ENCODE assay signal across 15 cellular contexts in the genomic region with DNA sequence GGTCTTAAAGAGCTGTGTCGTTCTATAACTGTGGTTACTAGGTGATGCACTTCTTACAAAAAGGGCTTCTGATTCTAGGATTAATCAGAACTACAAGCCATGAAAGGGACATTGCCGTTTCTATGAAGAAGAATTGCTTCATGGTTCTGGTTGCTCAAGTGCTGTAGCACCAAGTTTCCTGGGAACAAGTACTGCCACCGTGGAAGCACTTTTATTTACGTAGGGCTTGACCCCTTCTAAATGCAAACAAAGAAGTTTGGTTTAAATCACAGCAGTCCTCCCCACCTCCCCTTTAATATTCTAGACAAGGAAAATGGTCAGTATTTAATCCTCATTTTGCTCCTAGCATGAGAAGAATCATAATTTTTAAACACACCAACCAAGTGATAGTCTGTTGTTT. TPM values are rescaled to one million over a fixed set of nuclear protein-coding genes. Genes with fewer than 3 reads are reported as not detected.
A peak's percentile ranks its signal among the peaks of the same experiment; 100 is the strongest.
DNase-seq lines count a peak whose midpoint lies in the region; ATAC-seq and TF ChIP-seq lines count a peak whose summit lies in the region.
"Had no signal": no experiment of that assay in that cellular context is flagged by ENCODE, and none has a peak within 500 bp of the region (broad histone marks: within the 10 kb centered on the region; RNA-seq: fewer than 3 reads in every experiment).

No MANE protein-coding gene starts in this region.

- no peak for TF ChIP-seq POLR2A in HCT116 (IDR thresholded peaks at IDR 0.05; ENCODE audit: borderline replicate concordance, extremely low read depth, insufficient read depth, insufficient read length)

- no peak overlapping the region for H2AFZ ChIP-seq in HCT116 (ENCODE audit: low read depth, low read length, poor library complexity, severe bottlenecking)

- H3K4me1 Mint-ChIP-seq in activated naive CD8-positive, alpha-beta T cell treated with anti-CD3 and anti-CD28 coated beads for 36 hours: no peaks in the 10 kb centered on the region
- H3K4me1 Mint-ChIP-seq in activated CD8-positive, alpha-beta T cell treated with anti-CD3 and anti-CD28 coated beads for 36 hours (ENCODE audit: low read depth): no peaks in the 10 kb centered on the region

- no peaks in the 10 kb centered on the region for H3K36me3 Mint-ChIP-seq in activated naive CD8-positive, alpha-beta T cell treated with anti-CD3 and anti-CD28 coated beads for 36 hours
- H3K36me3 Mint-ChIP-seq in activated CD8-positive, alpha-beta T cell treated with anti-CD3 and anti-CD28 coated beads for 36 hours (ENCODE audit: low read depth): no peaks in the 10 kb centered on the region

- DNase-seq in HCT116 (ENCODE audit: low read depth, low spot score) (no peak), fibroblast of villous mesenchyme (ENCODE audit: low read depth) (peak; percentile 82), retina (peak; percentile 11), KG1 (lab: John Stamatoyannopoulos, UW) (no peak), activated gamma-delta T cell (lab: John Stamatoyannopoulos, UW) (no peak)
- DNase-seq in activated naive CD8-positive, alpha-beta T cell treated with anti-CD3 and anti-CD28 coated beads for 36 hours: no peak
- DNase-seq in activated CD8-positive, alpha-beta T cell treated with anti-CD3 and anti-CD28 coated beads for 36 hours: no peak
- DNase-seq: activated T-cell treated with anti-CD3 and anti-CD28 coated beads, Interleukin-2, amount 50 U/mL, for 24 hours; COR-L47; left colon; MG63; WERI-Rb-1 had no signal

- no peak overlapping the region for H3K4me3 Mint-ChIP-seq in activated naive CD8-positive, alpha-beta T cell treated with anti-CD3 and anti-CD28 coated beads for 36 hours
- no peak overlapping the region for H3K4me3 Mint-ChIP-seq in activated CD8-positive, alpha-beta T cell treated with anti-CD3 and anti-CD28 coated beads for 36 hours
- H3K4me3 Mint-ChIP-seq: activated T-cell treated with anti-CD3 and anti-CD28 coated beads, Interleukin-2, amount 50 U/mL, for 24 hours; stimulated activated naive CD8-positive, alpha-beta T cell treated with anti-CD3 and anti-CD28 coated beads, Interleukin-15, Interleukin-2, amounts not matched to agents 100 ng/mL and 50 ng/mL, for 24 hours had no signal

- H3K27ac ChIP-seq in HCT116 (ENCODE audit: low read depth, low read length) (peak overlapping the region; percentile 36), VCaP (peak overlapping the region; percentile 49)
- H3K27ac ChIP-seq: WERI-Rb-1 had no signal

- CTCF ChIA-PET in HCT116 (lab: Charles Lee): no interaction called here
- CTCF ChIA-PET in activated CD8-positive, alpha-beta T cell treated with anti-CD3 and anti-CD28 coated beads for 36 hours (lab: Charles Lee): no interaction called here

- H3K79me2 ChIP-seq in HCT116 (ENCODE audit: insufficient read depth, low read length): peaks cover 100% of the 10 kb centered on the region

- H3K36me3 ChIP-seq in HCT116 (ENCODE audit: control insufficient read depth in 1 of 2, insufficient read depth in 2 of 2, low read length in 2 of 2): peaks cover 0 to 13% of the 10 kb centered on the region in 2 experiments; a peak in 1 of 4 replicates
- H3K36me3 ChIP-seq: WERI-Rb-1 had no signal

- H3K9me3 ChIP-seq in HCT116 (ENCODE audit: control insufficient read depth in 1 of 2, insufficient read depth in 1 of 2, low read depth in 1 of 2, low read length in 2 of 2): no peaks in the 10 kb centered on the region
- H3K9me3 ChIP-seq: esophagus muscularis mucosa, MG63 had no signal

- peak overlapping the region; percentile 11; the same call in 1 of the 2 replicates for H3K9ac ChIP-seq in HCT116 (ENCODE audit: low read length)

- peak overlapping the region; percentile 64 for H3K4me2 ChIP-seq in HCT116 (ENCODE audit: low read length)

- H3K4me1 ChIP-seq in HCT116 (ENCODE audit: control insufficient read depth in 1 of 2, insufficient read depth in 2 of 2, low read length in 2 of 2): peaks cover 72 to 74% of the 10 kb centered on the region in 2 experiments

- POLR2A ChIA-PET in HCT116 (lab: Charles Lee): no interaction called here
- POLR2A ChIA-PET in activated CD8-positive, alpha-beta T cell treated with anti-CD3 and anti-CD28 coated beads for 36 hours (lab: Charles Lee): no interaction called here

- no TSS peak for BruUV-seq in HCT116 (replicated peaks; lab: Mats Ljungman, UMichigan)

- H3K27ac Mint-ChIP-seq in activated naive CD8-positive, alpha-beta T cell treated with anti-CD3 and anti-CD28 coated beads for 36 hours: no peak overlapping the region
- no peak overlapping the region for H3K27ac Mint-ChIP-seq in activated CD8-positive, alpha-beta T cell treated with anti-CD3 and anti-CD28 coated beads for 36 hours
- H3K27ac Mint-ChIP-seq: activated T-cell treated with anti-CD3 and anti-CD28 coated beads, Interleukin-2, amount 50 U/mL, for 24 hours; stimulated activated naive CD8-positive, alpha-beta T cell treated with anti-CD3 and anti-CD28 coated beads, Interleukin-15, Interleukin-2, amounts not matched to agents 100 ng/mL and 50 ng/mL, for 24 hours had no signal

- intact Hi-C loops in HCT116 (cut with micrococcal nuclease): no loop called here
- intact Hi-C loops in activated CD8-positive, alpha-beta T cell treated with anti-CD3 and anti-CD28 coated beads for 36 hours (cut with micrococcal nuclease): no loop called here

- H3K27me3 Mint-ChIP-seq in activated naive CD8-positive, alpha-beta T cell treated with anti-CD3 and anti-CD28 coated beads for 36 hours: peaks cover 62% of the 10 kb centered on the region
- H3K27me3 Mint-ChIP-seq in activated CD8-positive, alpha-beta T cell treated with anti-CD3 and anti-CD28 coated beads for 36 hours: peaks cover 23% of the 10 kb centered on the region

- no peaks in the 10 kb centered on the region for H3K9me2 ChIP-seq in HCT116 (ENCODE audit: insufficient read depth)

- TF ChIP-seq RAD21 in HCT116 (IDR thresholded peaks at IDR 0.05; ENCODE audit: low read depth): no peak

- H3K9me3 Mint-ChIP-seq in activated naive CD8-positive, alpha-beta T cell treated with anti-CD3 and anti-CD28 coated beads for 36 hours: peaks cover 1% of the 10 kb centered on the region
- H3K9me3 Mint-ChIP-seq in activated CD8-positive, alpha-beta T cell treated with anti-CD3 and anti-CD28 coated beads for 36 hours: no peaks in the 10 kb centered on the region
- H3K9me3 Mint-ChIP-seq: stimulated activated naive CD8-positive, alpha-beta T cell treated with anti-CD3 and anti-CD28 coated beads, Interleukin-15, Interleukin-2, amounts not matched to agents 100 ng/mL and 50 ng/mL, for 24 hours had no signal

- H3K4me3 ChIP-seq in HCT116 (replicated peaks in 1 of 2; ENCODE audit: low read depth in 1 of 2, low read length in 2 of 2) (peak overlapping the region in 1 of 2 experiments; percentile 3; a peak in 1 of 4 replicates), fibroblast of villous mesenchyme (ENCODE audit: low read depth, low read length) (peak overlapping the region; percentile 9)
- H3K4me3 ChIP-seq: esophagus muscularis mucosa, MG63 had no signal

- peak; percentile 35 for ATAC-seq in HCT116
- ATAC-seq in activated CD8-positive, alpha-beta T cell treated with anti-CD3 and anti-CD28 coated beads for 36 hours: no peak
- ATAC-seq: left colon had no signal

- RAD21 ChIA-PET in HCT116 (lab: Charles Lee; ENCODE audit: low non-redundant PET in 1 of 2, low total read pairs in 2 of 2, uncharacterized antibody in 2 of 2, unreplicated experiment in 2 of 2): no interaction called here

- no peaks in the 10 kb centered on the region for H3K27me3 ChIP-seq in HCT116 (ENCODE audit: insufficient read depth, low read length)
- H3K27me3 ChIP-seq: esophagus muscularis mucosa, MG63 had no signal

- TF ChIP-seq CTCF in HCT116 (IDR thresholded peaks at IDR 0.05 in 2 of 3, conservative IDR thresholded peaks at IDR 0.05 in 1 of 3; ENCODE audit: borderline replicate concordance in 1 of 3, insufficient read depth in 1 of 3, low read depth in 2 of 3, low read length in 2 of 3): no peak
- no peak for TF ChIP-seq CTCF in VCaP (conservative IDR thresholded peaks at IDR 0.05)
- no peak for TF ChIP-seq CTCF in fibroblast of villous mesenchyme (IDR thresholded peaks at IDR 0.05; ENCODE audit: insufficient read depth, low read depth, low read length)
- no peak for TF ChIP-seq CTCF in activated CD8-positive, alpha-beta T cell treated with anti-CD3 and anti-CD28 coated beads for 36 hours (IDR thresholded peaks at IDR 0.05)

- H4K20me1 ChIP-seq in HCT116 (ENCODE audit: insufficient read depth): no peaks in the 10 kb centered on the region

TF ChIP-seq in HCT116, 20 proteins besides CTCF, POLR2A, EP300 and RAD21 (continues in another document):
- TF ChIP-seq CEBPB (IDR thresholded peaks at IDR 0.05; ENCODE audit: low read depth): no peak; the same call in 1 of the 2 replicates
- no peak for TF ChIP-seq ZFX (IDR thresholded peaks at IDR 0.05)
- TF ChIP-seq SRF (IDR thresholded peaks at IDR 0.05; ENCODE audit: low read depth): no peak
- TF ChIP-seq, protein P1, sequence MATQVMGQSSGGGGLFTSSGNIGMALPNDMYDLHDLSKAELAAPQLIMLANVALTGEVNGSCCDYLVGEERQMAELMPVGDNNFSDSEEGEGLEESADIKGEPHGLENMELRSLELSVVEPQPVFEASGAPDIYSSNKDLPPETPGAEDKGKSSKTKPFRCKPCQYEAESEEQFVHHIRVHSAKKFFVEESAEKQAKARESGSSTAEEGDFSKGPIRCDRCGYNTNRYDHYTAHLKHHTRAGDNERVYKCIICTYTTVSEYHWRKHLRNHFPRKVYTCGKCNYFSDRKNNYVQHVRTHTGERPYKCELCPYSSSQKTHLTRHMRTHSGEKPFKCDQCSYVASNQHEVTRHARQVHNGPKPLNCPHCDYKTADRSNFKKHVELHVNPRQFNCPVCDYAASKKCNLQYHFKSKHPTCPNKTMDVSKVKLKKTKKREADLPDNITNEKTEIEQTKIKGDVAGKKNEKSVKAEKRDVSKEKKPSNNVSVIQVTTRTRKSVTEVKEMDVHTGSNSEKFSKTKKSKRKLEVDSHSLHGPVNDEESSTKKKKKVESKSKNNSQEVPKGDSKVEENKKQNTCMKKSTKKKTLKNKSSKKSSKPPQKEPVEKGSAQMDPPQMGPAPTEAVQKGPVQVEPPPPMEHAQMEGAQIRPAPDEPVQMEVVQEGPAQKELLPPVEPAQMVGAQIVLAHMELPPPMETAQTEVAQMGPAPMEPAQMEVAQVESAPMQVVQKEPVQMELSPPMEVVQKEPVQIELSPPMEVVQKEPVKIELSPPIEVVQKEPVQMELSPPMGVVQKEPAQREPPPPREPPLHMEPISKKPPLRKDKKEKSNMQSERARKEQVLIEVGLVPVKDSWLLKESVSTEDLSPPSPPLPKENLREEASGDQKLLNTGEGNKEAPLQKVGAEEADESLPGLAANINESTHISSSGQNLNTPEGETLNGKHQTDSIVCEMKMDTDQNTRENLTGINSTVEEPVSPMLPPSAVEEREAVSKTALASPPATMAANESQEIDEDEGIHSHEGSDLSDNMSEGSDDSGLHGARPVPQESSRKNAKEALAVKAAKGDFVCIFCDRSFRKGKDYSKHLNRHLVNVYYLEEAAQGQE (IDR thresholded peaks at IDR 0.05; ENCODE audit: low read depth): no peak

RNA-seq across cellular contexts. Expression of a gene that starts 9.8 kb away (rescaled TPM):
- total RNA-seq in HCT116 (2021; ENCODE audit: unreplicated experiment): 88.6 TPM
- polyA plus RNA-seq in HCT116 (2012): 62.8 and 64.2 TPM in 2 replicates
- total RNA-seq in fibroblast of villous mesenchyme: 127 and 148 TPM in 2 replicates
- under 1 TPM; 0.04 to 0.06 TPM for total RNA-seq in activated naive CD8-positive, alpha-beta T cell treated with anti-CD3 and anti-CD28 coated beads for 36 hours
- total RNA-seq in activated CD8-positive, alpha-beta T cell treated with anti-CD3 and anti-CD28 coated beads for 36 hours: not detected

Comparison
In these comparisons a context has a peak if more than half of its experiments do, and no peak if none do; other contexts are left out.
1. DNase-seq: peak in fibroblast of villous mesenchyme (single experiment) and retina (single experiment); none in HCT116 (single experiment), KG1 (single experiment), activated gamma-delta T cell (single experiment), activated naive CD8-positive, alpha-beta T cell treated with anti-CD3 and anti-CD28 coated beads for 36 hours (single experiment) and activated CD8-positive, alpha-beta T cell treated with anti-CD3 and anti-CD28 coated beads for 36 hours (single experiment).
2. RNA of a gene that starts 9.8 kb away (total RNA-seq): 127 to 148 TPM in fibroblast of villous mesenchyme and 88.6 TPM in HCT116 (single experiment); not detected in activated CD8-positive, alpha-beta T cell treated with anti-CD3 and anti-CD28 coated beads for 36 hours and 0.04 to 0.06 TPM in activated naive CD8-positive, alpha-beta T cell treated with anti-CD3 and anti-CD28 coated beads for 36 hours; every median in the first group is over 10 times any median in the second.